ENCODE assay signal across 1 cellular context in the genomic region with DNA sequence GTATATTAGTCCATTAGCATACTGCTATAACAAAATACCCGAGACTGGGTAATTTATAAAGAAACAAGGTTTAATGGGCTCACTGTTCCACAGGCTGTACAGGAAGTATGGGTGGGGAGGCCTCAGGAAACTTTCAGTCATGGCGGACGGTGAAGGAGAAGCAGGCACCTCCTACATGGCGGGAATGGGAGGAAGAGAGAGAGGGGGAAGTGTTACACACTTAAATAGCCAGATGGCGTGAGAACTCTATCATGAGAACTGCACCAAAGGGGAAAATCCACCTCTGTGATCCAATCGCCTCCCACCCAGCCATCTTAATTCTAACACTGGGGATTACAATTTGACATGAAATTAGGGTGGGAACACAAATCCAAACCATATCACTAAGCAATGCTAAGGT.
TF ChIP-seq lines count a peak whose summit lies in the region.

No MANE protein-coding gene starts in this region.

TF ChIP-seq in GM12878, 131 proteins besides CTCF, POLR2A, EP300 and RAD21 (continued from another document):
- TF ChIP-seq GABPA (IDR thresholded peaks at IDR 0.05; ENCODE audit: low read depth) (no peak), SMAD5 (IDR thresholded peaks at IDR 0.05; ENCODE audit: low read depth) (no peak), MYC (IDR thresholded peaks at IDR 0.05; ENCODE audit: insufficient read depth, insufficient read length, insufficient replicate concordance, low read length, severe bottlenecking) (no peak), SMC3 (IDR thresholded peaks at IDR 0.05; ENCODE audit: borderline replicate concordance, low read length) (peak; percentile 16; the same call in 1 of the 2 replicates), POU2F2 (IDR thresholded peaks at IDR 0.05; ENCODE audit: borderline replicate concordance, low read depth, low read length) (no peak), IKZF2 (IDR thresholded peaks at IDR 0.05) (no peak)
- TF ChIP-seq, protein P1, sequence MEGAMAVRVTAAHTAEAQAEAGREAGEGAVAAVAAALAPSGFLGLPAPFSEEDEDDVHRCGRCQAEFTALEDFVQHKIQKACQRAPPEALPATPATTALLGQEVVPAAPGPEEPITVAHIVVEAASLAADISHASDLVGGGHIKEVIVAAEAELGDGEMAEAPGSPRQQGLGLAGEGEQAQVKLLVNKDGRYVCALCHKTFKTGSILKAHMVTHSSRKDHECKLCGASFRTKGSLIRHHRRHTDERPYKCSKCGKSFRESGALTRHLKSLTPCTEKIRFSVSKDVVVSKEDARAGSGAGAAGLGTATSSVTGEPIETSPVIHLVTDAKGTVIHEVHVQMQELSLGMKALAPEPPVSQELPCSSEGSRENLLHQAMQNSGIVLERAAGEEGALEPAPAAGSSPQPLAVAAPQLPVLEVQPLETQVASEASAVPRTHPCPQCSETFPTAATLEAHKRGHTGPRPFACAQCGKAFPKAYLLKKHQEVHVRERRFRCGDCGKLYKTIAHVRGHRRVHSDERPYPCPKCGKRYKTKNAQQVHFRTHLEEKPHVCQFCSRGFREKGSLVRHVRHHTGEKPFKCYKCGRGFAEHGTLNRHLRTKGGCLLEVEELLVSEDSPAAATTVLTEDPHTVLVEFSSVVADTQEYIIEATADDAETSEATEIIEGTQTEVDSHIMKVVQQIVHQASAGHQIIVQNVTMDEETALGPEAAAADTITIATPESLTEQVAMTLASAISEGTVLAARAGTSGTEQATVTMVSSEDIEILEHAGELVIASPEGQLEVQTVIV (IDR thresholded peaks at IDR 0.05; ENCODE audit: borderline replicate concordance, partially characterized antibody) = no peak
- TF ChIP-seq, protein P2, sequence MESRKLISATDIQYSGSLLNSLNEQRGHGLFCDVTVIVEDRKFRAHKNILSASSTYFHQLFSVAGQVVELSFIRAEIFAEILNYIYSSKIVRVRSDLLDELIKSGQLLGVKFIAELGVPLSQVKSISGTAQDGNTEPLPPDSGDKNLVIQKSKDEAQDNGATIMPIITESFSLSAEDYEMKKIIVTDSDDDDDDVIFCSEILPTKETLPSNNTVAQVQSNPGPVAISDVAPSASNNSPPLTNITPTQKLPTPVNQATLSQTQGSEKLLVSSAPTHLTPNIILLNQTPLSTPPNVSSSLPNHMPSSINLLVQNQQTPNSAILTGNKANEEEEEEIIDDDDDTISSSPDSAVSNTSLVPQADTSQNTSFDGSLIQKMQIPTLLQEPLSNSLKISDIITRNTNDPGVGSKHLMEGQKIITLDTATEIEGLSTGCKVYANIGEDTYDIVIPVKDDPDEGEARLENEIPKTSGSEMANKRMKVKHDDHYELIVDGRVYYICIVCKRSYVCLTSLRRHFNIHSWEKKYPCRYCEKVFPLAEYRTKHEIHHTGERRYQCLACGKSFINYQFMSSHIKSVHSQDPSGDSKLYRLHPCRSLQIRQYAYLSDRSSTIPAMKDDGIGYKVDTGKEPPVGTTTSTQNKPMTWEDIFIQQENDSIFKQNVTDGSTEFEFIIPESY (IDR thresholded peaks at IDR 0.05) = 0 out of 2 replicates have a peak, but pooled peaks have one; percentile 55
TF ChIP-seq in GM12878: peak in this region for 2.
